24 cellular contexts compared by ENCODE assay signal in genomic region chr7:51229620-51230323, GRCh38.
DNase-seq lines count a peak whose midpoint lies in the region; ATAC-seq, FAIRE-seq and TF ChIP-seq lines count a peak whose summit lies in the region.
"Had no signal": no experiment of that assay in that cellular context is flagged by ENCODE, and none has a peak within 500 bp of the region (broad histone marks: within the 10 kb centered on the region; RNA-seq: fewer than 3 reads in every experiment).

No MANE protein-coding gene starts in this region.

- peaks cover 22% of the 10 kb centered on the region for H3K79me1 ChIP-seq in H1 (ENCODE audit: low read depth, low read length)
- H3K79me1 ChIP-seq in neuronal stem cell (ENCODE audit: low read depth, low read length), result peaks cover 2% of the 10 kb centered on the region

- peaks cover 2 to 15% of the 10 kb centered on the region in 2 experiments for H4K20me1 ChIP-seq in H1 (replicated peaks in 1 of 2; ENCODE audit: control insufficient read depth in 1 of 2, insufficient read depth in 2 of 2, low read length in 2 of 2)

- H3K27me3 ChIP-seq in H1 (replicated peaks in 1 of 4; ENCODE audit: control insufficient read depth in 3 of 4, extremely low read depth in 1 of 4, insufficient read depth in 3 of 4, low read length in 3 of 4) (no peaks in the 10 kb centered on the region; a peak in 1 of 7 replicates), neuronal stem cell (ENCODE audit: control insufficient read depth in 3 of 3, insufficient read depth in 3 of 3, low read depth in 1 of 3, low read length in 3 of 3) (peaks cover 0 to 7% (median 0%) of the 10 kb centered on the region in 3 experiments), upper lobe of right lung (no peaks in the 10 kb centered on the region)
- H3K27me3 ChIP-seq: cardiac muscle cell, MG63, ovary had no signal

- H3K56ac ChIP-seq in H1 (replicated peaks; ENCODE audit: insufficient read length, low read depth, low read length), result no peak overlapping the region

- H2BK12ac ChIP-seq in H1 (ENCODE audit: low read depth, low read length) (no peak overlapping the region), neuronal stem cell (ENCODE audit: low read length) (no peak overlapping the region)

- H4K5ac ChIP-seq in H1 (ENCODE audit: insufficient read length, low read depth, low read length), result no peak overlapping the region

- H3K27ac ChIP-seq in H1 (ENCODE audit: low read depth, low read length) (no peak overlapping the region), neuronal stem cell (replicated peaks; ENCODE audit: low read length) (no peak overlapping the region), upper lobe of right lung (peak overlapping the region; percentile 47)
- H3K27ac ChIP-seq: cardiac muscle cell, ovary had no signal

- H4K8ac ChIP-seq in H1 (ENCODE audit: extremely low read depth, insufficient read depth, low read length), result no peak overlapping the region
- no peak overlapping the region for H4K8ac ChIP-seq in neuronal stem cell (ENCODE audit: low read depth, low read length)

- H3K9me3 ChIP-seq in H1 (ENCODE audit: insufficient read depth in 2 of 2, low read depth in 1 of 2, low read length in 1 of 2), result no peaks in the 10 kb centered on the region
- no peaks in the 10 kb centered on the region for H3K9me3 ChIP-seq in neuronal stem cell (replicated peaks in 1 of 2; ENCODE audit: control insufficient read depth in 2 of 2, insufficient read depth in 1 of 2, low read depth in 1 of 2, low read length in 2 of 2)
- no peaks in the 10 kb centered on the region for H3K9me3 ChIP-seq in upper lobe of right lung
- H3K9me3 ChIP-seq: MG63, ovary had no signal

- peak; percentile 30 for DNase-seq in activated CD8-positive, alpha-beta memory T cell treated with anti-CD3 and anti-CD28 coated beads for 24 hours
- DNase-seq in activated CD8-positive, alpha-beta memory T cell treated with anti-CD3 and anti-CD28 coated beads, Interleukin-2, amount 50 U/mL, for 48 hours, result no peak
- DNase-seq in H1 (ENCODE audit: low read depth in 1 of 2, low spot score in 2 of 2) (no peak), neuronal stem cell (ENCODE audit: low spot score) (no peak), upper lobe of right lung (no peak), cardiac septum (ENCODE audit: low spot score) (no peak), DMS114 treated with DMSO at 0.1 percent for 48 hours (lab: John Stamatoyannopoulos, UW; ENCODE audit: unreplicated experiment) (no peak), DMS 273 treated with DMSO at 0.1 percent for 48 hours (lab: John Stamatoyannopoulos, UW) (no peak)
- DNase-seq: 8988T; activated CD4-positive, alpha-beta T cell treated with anti-CD3 and anti-CD28 coated beads, Interleukin-2, amount 10 ng/mL, durations not matched to agents 7 days and 5 days; CD4-positive, alpha-beta memory T cell; MG63; naive thymus-derived CD8-positive, alpha-beta T cell; NCI-H1105 treated with DMSO at 0.1 percent for 48 hours; NCI-H2029; NCI-H226; ovary; stimulated activated CD4-positive, alpha-beta T cell treated with anti-CD3 and anti-CD28 coated beads, Interleukin-2, amount 100 ng/mL, for 48 hours; SW 1271; T1000 had no signal

- TF ChIP-seq CTCF in H1 (IDR thresholded peaks at IDR 0.05; ENCODE audit: control extremely low read depth in 1 of 3, insufficient read depth in 1 of 3, low read depth in 1 of 3, low read length in 3 of 3), result no peak
- no peak for TF ChIP-seq CTCF in upper lobe of right lung (IDR thresholded peaks at IDR 0.05)

- FAIRE-seq in H1 (lab: Jason Lieb, UNC), result no peak
- FAIRE-seq: endothelial cell of umbilical vein, islet of Langerhans, K562 had no signal

- H2AK5ac ChIP-seq in H1 (ENCODE audit: low read depth, low read length) (no peak overlapping the region), neuronal stem cell (ENCODE audit: low read depth, low read length) (peak overlapping the region; percentile 2)

- no peak for TF ChIP-seq RAD21 in H1 (IDR thresholded peaks at IDR 0.05 in 1 of 2, conservative IDR thresholded peaks at IDR 0.05 in 1 of 2; ENCODE audit: low read depth in 2 of 2, low read length in 2 of 2)

- peaks cover 0 to 24% of the 10 kb centered on the region in 2 experiments; a peak in 1 of 4 replicates for H3K79me2 ChIP-seq in H1 (ENCODE audit: control insufficient read depth in 1 of 2, insufficient read depth in 2 of 2, low read length in 2 of 2)

- H3K14ac ChIP-seq in H1 (ENCODE audit: insufficient read length) (no peak overlapping the region), neuronal stem cell (ENCODE audit: low read length) (no peak overlapping the region)

- no peak for TF ChIP-seq POLR2A in H1 (IDR thresholded peaks at IDR 0.05; ENCODE audit: control extremely low read depth in 1 of 2, low read depth in 2 of 2, low read length in 2 of 2)

- H2BK15ac ChIP-seq in H1 (ENCODE audit: low read length) (no peak overlapping the region), neuronal stem cell (ENCODE audit: low read length) (peak overlapping the region; percentile 35)

- H3K4ac ChIP-seq in H1 (replicated peaks; ENCODE audit: insufficient read length, low read depth, low read length), result peak overlapping the region; percentile 10
- peak overlapping the region; percentile 53 for H3K4ac ChIP-seq in neuronal stem cell (ENCODE audit: low read length)

- intact Hi-C loops in upper lobe of right lung (cut with DNase I), result no loop called here
- intact Hi-C loops in cardiac septum (cut with DNase I), result no loop called here

- no peak overlapping the region for H2AFZ ChIP-seq in H1 (ENCODE audit: low read length)
- no peak overlapping the region for H2AFZ ChIP-seq in neuronal stem cell (ENCODE audit: low read length)

- H3K9ac ChIP-seq in H1 (replicated peaks in 1 of 4; ENCODE audit: extremely low read depth in 1 of 4, low read depth in 3 of 4, low read length in 3 of 4) (no peak overlapping the region), neuronal stem cell (ENCODE audit: low read depth, low read length, poor library complexity) (no peak overlapping the region)

- H2BK120ac ChIP-seq in H1 (replicated peaks; ENCODE audit: low read depth, low read length) (no peak overlapping the region), neuronal stem cell (ENCODE audit: low read depth, low read length) (no peak overlapping the region)

- H3K23ac ChIP-seq in H1 (ENCODE audit: insufficient read length), result no peak overlapping the region
- H3K23ac ChIP-seq in neuronal stem cell (ENCODE audit: low read depth, low read length, poor library complexity), result no peak overlapping the region

- H3K36me3 ChIP-seq in H1 (ENCODE audit: control insufficient read depth in 2 of 4, insufficient read depth in 4 of 4, low read length in 3 of 4) (no peaks in the 10 kb centered on the region), neuronal stem cell (replicated peaks in 1 of 2; ENCODE audit: control insufficient read depth in 2 of 2, insufficient read depth in 2 of 2, low read length in 2 of 2) (no peaks in the 10 kb centered on the region), upper lobe of right lung (no peaks in the 10 kb centered on the region)
- H3K36me3 ChIP-seq: cardiac muscle cell, MG63, ovary had no signal

- peak overlapping the region; percentile 62 for H4K91ac ChIP-seq in H1 (replicated peaks; ENCODE audit: insufficient read length, low read length)
- H4K91ac ChIP-seq in neuronal stem cell (ENCODE audit: low read depth, low read length, poor library complexity), result peak overlapping the region; percentile 76

- H3K18ac ChIP-seq in H1 (ENCODE audit: extremely low read depth, low read length) (no peak overlapping the region), neuronal stem cell (ENCODE audit: low read length) (peak overlapping the region; percentile 60)

- H3K23me2 ChIP-seq in H1 (ENCODE audit: low read depth, low read length), result no peaks in the 10 kb centered on the region

- H3K4me2 ChIP-seq in H1 (ENCODE audit: insufficient read depth in 1 of 2, low read depth in 2 of 2, low read length in 2 of 2) (no peak overlapping the region), neuronal stem cell (ENCODE audit: insufficient read depth, low read length, poor library complexity, severe bottlenecking) (no peak overlapping the region)

- H2BK5ac ChIP-seq in H1 (ENCODE audit: low read depth, low read length), result 0 out of 2 replicates have a peak overlapping the region, but pooled peaks have one; percentile 19
- no peak overlapping the region for H2BK5ac ChIP-seq in neuronal stem cell (ENCODE audit: low read length)

- 92% methylated on average over 11 of the region's 11 CpGs; no CpG with 5 or more reads in 1 of the 2 experiments for WGBS in H1 (ENCODE audit: extremely low coverage in 1 of 2, insufficient coverage in 1 of 2, insufficient read length in 1 of 2, insufficient replicate concordance in 2 of 2, low coverage in 1 of 2, low lambda C conversion rate in 2 of 2, missing lambda C conversion rate in 1 of 2), 2 experiments
- WGBS in neuronal stem cell (ENCODE audit: extremely low coverage in 2 of 2, insufficient read length in 2 of 2, insufficient replicate concordance in 1 of 2), 2 donors, result no CpG with 5 or more reads among the region's 11 CpGs

- CTCF ChIA-PET in H1 (lab: Charles Lee; ENCODE audit: partially characterized antibody), result interaction anchor here (0.8 to 9.2 kb wide), 11 partner anchors 13 to 139 kb away, joined by 3 to 176 read pairs (median 3); no protein-coding TSS in a partner anchor

- H2BK20ac ChIP-seq in H1 (ENCODE audit: low read length), result 0 out of 2 replicates have a peak overlapping the region, but pooled peaks have one; percentile 15

- H3K4me1 ChIP-seq in H1 (replicated peaks in 1 of 4; ENCODE audit: control insufficient read depth in 3 of 4, insufficient read depth in 4 of 4, low read length in 3 of 4) (peaks cover 5 to 16% (median 8%) of the 10 kb centered on the region in 4 experiments; a peak in 6 of 7 replicates), neuronal stem cell (ENCODE audit: control insufficient read depth in 2 of 2, insufficient read depth in 1 of 2, low read depth in 1 of 2, low read length in 2 of 2) (peaks cover 0 to 19% of the 10 kb centered on the region in 2 donors), upper lobe of right lung (peaks cover 16% of the 10 kb centered on the region)

- POLR2A ChIA-PET in H1 (lab: Charles Lee; ENCODE audit: partially characterized antibody), result interaction anchor here (1.0 to 1.7 kb wide), 2 partner anchors 13 to 106 kb away, joined by 3 to 5 read pairs; no protein-coding TSS in a partner anchor

- no peak for TF ChIP-seq EP300 in H1 (IDR thresholded peaks at IDR 0.05; ENCODE audit: borderline replicate concordance in 1 of 2, low read depth in 2 of 2, low read length in 2 of 2)

- H3K4me3 ChIP-seq in H1 (ENCODE audit: extremely low read depth in 1 of 4, insufficient read depth in 2 of 4, low read depth in 3 of 4, low read length in 4 of 4) (no peak overlapping the region), neuronal stem cell (ENCODE audit: low read length in 2 of 2) (no peak overlapping the region), upper lobe of right lung (no peak overlapping the region)
- H3K4me3 ChIP-seq: cardiac muscle cell, K562, MG63, ovary had no signal

- no peak for ATAC-seq in upper lobe of right lung
- ATAC-seq: K562; naive thymus-derived CD8-positive, alpha-beta T cell had no signal

TF ChIP-seq in H1, 55 proteins besides CTCF, POLR2A, EP300 and RAD21 (continues in another document):
- TF ChIP-seq ATF3 (IDR thresholded peaks at IDR 0.05; ENCODE audit: insufficient read depth, low read depth, low read length) (no peak), KDM4A (IDR thresholded peaks at IDR 0.05; ENCODE audit: low read depth, low read length, severe bottlenecking) (no peak)
